In genomic region chr17:80263253-80264047, GRCh38 we compare ENCODE assay signal across 1 cellular context.
TF ChIP-seq lines count a peak whose summit lies in the region.

No MANE protein-coding gene starts in this region.

TF ChIP-seq in HepG2, 621 proteins besides CTCF, POLR2A, EP300 and RAD21 (continued from another document and continues in another):
- TF ChIP-seq HIC2 (CRISPR knock-in tag; IDR thresholded peaks at IDR 0.05; ENCODE audit: low read depth): peak; percentile 51; the same call in 1 of the 2 replicates
- TF ChIP-seq GMEB2 (CRISPR knock-in tag; IDR thresholded peaks at IDR 0.05; ENCODE audit: low read depth): no peak
- 0 out of 2 replicates have a peak, but pooled peaks have one; percentile 36 for TF ChIP-seq BRD4 (CRISPR knock-in tag; IDR thresholded peaks at IDR 0.05)
- no peak for TF ChIP-seq ZNF512B (CRISPR knock-in tag; IDR thresholded peaks at IDR 0.05; ENCODE audit: borderline replicate concordance)
- no peak for TF ChIP-seq SCMH1 (CRISPR knock-in tag; IDR thresholded peaks at IDR 0.05; ENCODE audit: borderline replicate concordance)
- TF ChIP-seq AKNA (CRISPR knock-in tag; IDR thresholded peaks at IDR 0.05; ENCODE audit: borderline replicate concordance): no peak
- peak; percentile 62; the same call in 1 of the 2 replicates for TF ChIP-seq ZBTB42 (CRISPR knock-in tag; IDR thresholded peaks at IDR 0.05)
- no peak for TF ChIP-seq SOX6 (IDR thresholded peaks at IDR 0.05)
- TF ChIP-seq SOX6 (CRISPR knock-in tag; IDR thresholded peaks at IDR 0.05): peak; percentile 51
- TF ChIP-seq MEIS2 (CRISPR knock-in tag; IDR thresholded peaks at IDR 0.05): no peak; the same call in 1 of the 2 replicates
- TF ChIP-seq CBX5 (CRISPR knock-in tag; IDR thresholded peaks at IDR 0.05; ENCODE audit: borderline replicate concordance): peak; percentile 71; the same call in 1 of the 2 replicates
- TF ChIP-seq ETV6 (CRISPR knock-in tag; conservative IDR thresholded peaks at IDR 0.05): peak; percentile 76; the same call in 1 of the 2 replicates
- peak; percentile 64; the same call in 1 of the 2 replicates for TF ChIP-seq MLX (CRISPR knock-in tag; IDR thresholded peaks at IDR 0.05)
- peak; percentile 91 for TF ChIP-seq ZNF292 (CRISPR knock-in tag; IDR thresholded peaks at IDR 0.05; ENCODE audit: borderline replicate concordance, low read depth)
- peak; percentile 88; the same call in 1 of the 2 replicates for TF ChIP-seq SAFB2 (CRISPR knock-in tag; IDR thresholded peaks at IDR 0.05; ENCODE audit: borderline replicate concordance, low read depth)
- peak; percentile 85 for TF ChIP-seq TBL1XR1 (IDR thresholded peaks at IDR 0.05; ENCODE audit: borderline replicate concordance, low read length, partially characterized antibody)
- peak; percentile 61; the same call in 1 of the 2 replicates for TF ChIP-seq KDM5B (CRISPR knock-in tag; IDR thresholded peaks at IDR 0.05; ENCODE audit: borderline replicate concordance)
- TF ChIP-seq ZNF431 (CRISPR knock-in tag; IDR thresholded peaks at IDR 0.05; ENCODE audit: borderline replicate concordance, low read depth): no peak
- TF ChIP-seq AHDC1 (CRISPR knock-in tag; IDR thresholded peaks at IDR 0.05; ENCODE audit: borderline replicate concordance): no peak
- TF ChIP-seq ZBTB8A (CRISPR knock-in tag; IDR thresholded peaks at IDR 0.05; ENCODE audit: borderline replicate concordance, low read depth): no peak
- no peak for TF ChIP-seq EZH2 (conservative IDR thresholded peaks at IDR 0.05; ENCODE audit: low read depth, low read length)
- TF ChIP-seq NFE2 (CRISPR knock-in tag; IDR thresholded peaks at IDR 0.05): no peak
- TF ChIP-seq GLMP (CRISPR knock-in tag; IDR thresholded peaks at IDR 0.05; ENCODE audit: borderline replicate concordance): no peak
- peak; percentile 57 for TF ChIP-seq ZSCAN9 (CRISPR knock-in tag; IDR thresholded peaks at IDR 0.05; ENCODE audit: borderline replicate concordance)
- TF ChIP-seq ZFP36L1 (CRISPR knock-in tag; IDR thresholded peaks at IDR 0.05): no peak
- no peak for TF ChIP-seq RNF2 (conservative IDR thresholded peaks at IDR 0.05; ENCODE audit: low read depth)
- peak; percentile 56; the same call in 1 of the 2 replicates for TF ChIP-seq TBX2 (CRISPR knock-in tag; IDR thresholded peaks at IDR 0.05; ENCODE audit: borderline replicate concordance)
- no peak for TF ChIP-seq JUN (CRISPR knock-in tag; IDR thresholded peaks at IDR 0.05)
- no peak for TF ChIP-seq DBP (CRISPR knock-in tag; IDR thresholded peaks at IDR 0.05; ENCODE audit: not compliant biosample characterization)
- TF ChIP-seq ZNF644 (CRISPR knock-in tag; IDR thresholded peaks at IDR 0.05; ENCODE audit: low read depth): peak; percentile 68
- no peak; the same call in 1 of the 2 replicates for TF ChIP-seq POGZ (CRISPR knock-in tag; IDR thresholded peaks at IDR 0.05)
- no peak for TF ChIP-seq TFDP1 (CRISPR knock-in tag; IDR thresholded peaks at IDR 0.05; ENCODE audit: borderline replicate concordance)
- peak; percentile 50; the same call in 1 of the 2 replicates for TF ChIP-seq SOX5 (CRISPR knock-in tag; IDR thresholded peaks at IDR 0.05; ENCODE audit: borderline replicate concordance)
- no peak for TF ChIP-seq SRF (IDR thresholded peaks at IDR 0.05; ENCODE audit: low read depth, low read length)
- no peak for TF ChIP-seq ATF7 (IDR thresholded peaks at IDR 0.05)
- no peak for TF ChIP-seq ATF7 (CRISPR knock-in tag; IDR thresholded peaks at IDR 0.05)
- peak; percentile 70 for TF ChIP-seq CBX1 (IDR thresholded peaks at IDR 0.05; ENCODE audit: low read depth)
- TF ChIP-seq ZNF180 (CRISPR knock-in tag; IDR thresholded peaks at IDR 0.05; ENCODE audit: borderline replicate concordance, low read depth): no peak
- no peak for TF ChIP-seq SRSF1 (optimal IDR thresholded peaks at IDR 0.05; ENCODE audit: low read depth, low read length)
- no peak for TF ChIP-seq MBNL3 (CRISPR knock-in tag; conservative IDR thresholded peaks at IDR 0.05)
- no peak for TF ChIP-seq ZC3H4 (CRISPR knock-in tag; IDR thresholded peaks at IDR 0.05; ENCODE audit: borderline replicate concordance)
